ENCODE assay signal across 14 cellular contexts in genomic region chr6:3540980-3541379, GRCh38.
A peak's percentile ranks its signal among the peaks of the same experiment; 100 is the strongest.
DNase-seq lines count a peak whose midpoint lies in the region; ATAC-seq and TF ChIP-seq lines count a peak whose summit lies in the region.
"Had no signal": no experiment of that assay in that cellular context is flagged by ENCODE, and none has a peak within 500 bp of the region (broad histone marks: within the 10 kb centered on the region; RNA-seq: fewer than 3 reads in every experiment).

No MANE protein-coding gene starts in this region.

- H3K4me1 ChIP-seq in Caco-2, result peaks cover 34% of the 10 kb centered on the region
- no peaks in the 10 kb centered on the region for H3K4me1 ChIP-seq in lung (ENCODE audit: control insufficient read depth in 2 of 2, insufficient read depth in 2 of 2, low read length in 2 of 2)

- H3K36me3 ChIP-seq in Caco-2 (ENCODE audit: control insufficient read depth, insufficient read depth, low read length) (no peaks in the 10 kb centered on the region), lung (ENCODE audit: control insufficient read depth in 2 of 2, insufficient read depth in 2 of 2, low read length in 2 of 2) (no peaks in the 10 kb centered on the region)

- H3K4me3 ChIP-seq in Caco-2 (ENCODE audit: low read depth, low read length) (no peak overlapping the region), lung (no peak overlapping the region)
- H3K4me3 ChIP-seq: K562 had no signal

- no peaks in the 10 kb centered on the region for H3K9me3 ChIP-seq in Caco-2
- peaks cover 0 to 3% of the 10 kb centered on the region in 2 donors for H3K9me3 ChIP-seq in lung (ENCODE audit: control insufficient read depth in 2 of 2, insufficient read depth in 1 of 2, low read length in 1 of 2)

- H3K4me1 Mint-ChIP-seq in Caco-2 (ENCODE audit: low read depth, unreplicated experiment), result peaks cover 20% of the 10 kb centered on the region
- H3K4me1 Mint-ChIP-seq: CD4-positive, CD25-positive, alpha-beta regulatory T cell had no signal

- no peak overlapping the region for H3K27ac ChIP-seq in lung (ENCODE audit: low read depth in 1 of 2, low read length in 1 of 2)

- ATAC-seq in lung (ENCODE audit: insufficient read depth, low FRiP score), result no peak
- ATAC-seq: K562 had no signal

- H3K27me3 Mint-ChIP-seq in Caco-2 (ENCODE audit: insufficient read depth, unreplicated experiment), result no peaks in the 10 kb centered on the region

- peak; percentile 2 for DNase-seq in AG20443 (ENCODE audit: low spot score)
- peak in 1 of 2 experiments; percentile 25 for DNase-seq in Caco-2
- peak; percentile 34 for DNase-seq in ecto neural progenitor cell (ENCODE audit: low spot score)
- peak; percentile 18 for DNase-seq in lung (ENCODE audit: low spot score)
- no peak for DNase-seq in SW480 (ENCODE audit: low spot score)
- DNase-seq in NCI-H2107 (lab: John Stamatoyannopoulos, UW), result no peak
- no peak for DNase-seq in NCI-H187 treated with DMSO at 0.1 percent for 48 hours (lab: John Stamatoyannopoulos, UW)
- no peak for DNase-seq in NCI-H524 treated with DMSO at 0.1 percent for 48 hours (lab: John Stamatoyannopoulos, UW)
- DNase-seq: AML-193; CD4-positive, CD25-positive, alpha-beta regulatory T cell; HCEC 1CT; NCI-H2081; NCI-H345 had no signal

- WGBS in lung, 2 donors, result 76 to 78% methylated on average over 6 of the region's 6 CpGs

- no peak overlapping the region for H3K4me3 Mint-ChIP-seq in Caco-2 (ENCODE audit: unreplicated experiment)
- H3K4me3 Mint-ChIP-seq: CD4-positive, CD25-positive, alpha-beta regulatory T cell had no signal

- POLR2A ChIA-PET in Caco-2 (lab: Charles Lee), result no interaction called here

- H3K27me3 ChIP-seq in Caco-2 (replicated peaks; ENCODE audit: control insufficient read depth, insufficient read depth, low read length) (no peaks in the 10 kb centered on the region), lung (ENCODE audit: control insufficient read depth, insufficient read depth) (no peaks in the 10 kb centered on the region)

- H3K9me3 Mint-ChIP-seq in Caco-2 (ENCODE audit: unreplicated experiment), result peaks cover 10% of the 10 kb centered on the region

- H3K36me3 Mint-ChIP-seq in Caco-2 (ENCODE audit: insufficient read depth, unreplicated experiment), result no peaks in the 10 kb centered on the region
- H3K36me3 Mint-ChIP-seq: CD4-positive, CD25-positive, alpha-beta regulatory T cell had no signal

- BruUV-seq in Caco-2 (replicated peaks; lab: Mats Ljungman, UMichigan), result no TSS peak

- CTCF ChIA-PET in Caco-2 (lab: Charles Lee), result no interaction called here

- intact Hi-C loops in Caco-2 (cut with micrococcal nuclease; ENCODE audit: unreplicated experiment), result no loop called here

- TF ChIP-seq CTCF in Caco-2 (IDR thresholded peaks at IDR 0.05; ENCODE audit: insufficient read depth in 1 of 2, low read depth in 1 of 2, low read length in 1 of 2, severe bottlenecking in 1 of 2, unreplicated experiment in 1 of 2) (no peak), lung (IDR thresholded peaks at IDR 0.05; ENCODE audit: control extremely low read depth, extremely low read depth) (no peak)

- peak overlapping the region; percentile 72 for H3K27ac Mint-ChIP-seq in Caco-2 (ENCODE audit: unreplicated experiment)
- H3K27ac Mint-ChIP-seq: CD4-positive, CD25-positive, alpha-beta regulatory T cell had no signal

Comparison
In these comparisons a context has a peak if more than half of its experiments do, and no peak if none do; other contexts are left out.
1. DNase-seq: peak in AG20443 (single experiment), ecto neural progenitor cell (single experiment) and lung (single experiment); none in SW480 (single experiment), NCI-H2107 (single experiment), NCI-H187 treated with DMSO at 0.1 percent for 48 hours (single experiment) and NCI-H524 treated with DMSO at 0.1 percent for 48 hours (single experiment).